In genomic region chr13:53151692-53152421, GRCh38 we compare ENCODE assay signal across 8 cellular contexts.
DNase-seq lines count a peak whose midpoint lies in the region; ATAC-seq and TF ChIP-seq lines count a peak whose summit lies in the region.

No MANE protein-coding gene starts in this region.

- H2AFZ ChIP-seq in Loucy (ENCODE audit: low read length): no peak overlapping the region

- H3K4me3 ChIP-seq in GM12865 (ENCODE audit: low read depth, low read length) (no peak overlapping the region), HEK293 (ENCODE audit: low read depth, low read length) (no peak overlapping the region), Loucy (ENCODE audit: low read length, poor library complexity, severe bottlenecking) (no peak overlapping the region), RWPE2 (ENCODE audit: severe bottlenecking) (no peak overlapping the region)

- no peak overlapping the region for H3K27ac ChIP-seq in HEK293 (ENCODE audit: extremely low read depth, low read depth, low read length)
- H3K27ac ChIP-seq in RWPE2 (ENCODE audit: poor library complexity, severe bottlenecking): no peak overlapping the region

- DNase-seq in AG08395 (ENCODE audit: low spot score) (peak; percentile 10), GM12865 (ENCODE audit: low read depth) (peak; percentile 91), RWPE2 (ENCODE audit: low spot score) (no peak), dermis blood vessel endothelial cell (peak; percentile 4), midbrain (lab: John Stamatoyannopoulos, UW) (peak; percentile 71), amniotic stem cell (lab: John Stamatoyannopoulos, UW) (no peak)

- CTCF ChIA-PET in HEK293 (lab: Yijun Ruan, JAX): interaction anchor here (0.5 to 2.1 kb wide), 36 partner anchors 8 to 534 kb away, joined by 3 to 33 read pairs (median 4); partner anchors contain the start of gene SUGT1

- H3K4me2 ChIP-seq in Loucy (ENCODE audit: low read depth, low read length, poor library complexity, severe bottlenecking): no peak overlapping the region

- H3K36me3 ChIP-seq in HEK293 (ENCODE audit: control insufficient read depth in 2 of 2, insufficient read depth in 1 of 2, low read length in 2 of 2): no peaks in the 10 kb centered on the region
- H3K36me3 ChIP-seq in Loucy (ENCODE audit: insufficient read depth, low read length): no peaks in the 10 kb centered on the region
- H3K36me3 ChIP-seq in RWPE2 (ENCODE audit: low read depth): no peaks in the 10 kb centered on the region

- POLR2A ChIA-PET in HEK293 (lab: Yijun Ruan, JAX): no interaction called here

- no peaks in the 10 kb centered on the region for H3F3A ChIP-seq in Loucy (ENCODE audit: low read depth)

- no peaks in the 10 kb centered on the region for H3K9me3 ChIP-seq in HEK293 (ENCODE audit: control insufficient read depth, insufficient read depth, low read depth, low read length)
- no peaks in the 10 kb centered on the region for H3K9me3 ChIP-seq in Loucy (ENCODE audit: insufficient read depth, low read depth, low read length)
- no peaks in the 10 kb centered on the region for H3K9me3 ChIP-seq in RWPE2 (ENCODE audit: severe bottlenecking)

- peak; percentile 95 for TF ChIP-seq CTCF in GM12865 (IDR thresholded peaks at IDR 0.05; ENCODE audit: insufficient read depth, low read depth, low read length, missing control alignments)
- peak; percentile 64; the same call in 1 of the 2 replicates for TF ChIP-seq CTCF in HEK293 (tag by site-specific recombination; IDR thresholded peaks at IDR 0.05)
- peak; percentile 99 for TF ChIP-seq CTCF in Loucy (conservative IDR thresholded peaks at IDR 0.05; ENCODE audit: low read length)
- TF ChIP-seq CTCF in RWPE2 (IDR thresholded peaks at IDR 0.05; ENCODE audit: poor library complexity, severe bottlenecking): peak; percentile 53

- H3K79me2 ChIP-seq in Loucy (ENCODE audit: insufficient read depth, low read length): no peaks in the 10 kb centered on the region

- H3K9me2 ChIP-seq in Loucy (replicated peaks; ENCODE audit: low read depth, low read length): no peaks in the 10 kb centered on the region

- H3K4me1 ChIP-seq in HEK293 (ENCODE audit: control insufficient read depth, insufficient read depth, low read length) (no peaks in the 10 kb centered on the region), Loucy (ENCODE audit: insufficient read depth, low read length, poor library complexity, severe bottlenecking) (no peaks in the 10 kb centered on the region), RWPE2 (ENCODE audit: insufficient read depth, poor library complexity, severe bottlenecking) (no peaks in the 10 kb centered on the region)

- H4K20me1 ChIP-seq in Loucy (ENCODE audit: insufficient read depth, low read length, poor library complexity, severe bottlenecking): no peaks in the 10 kb centered on the region

- H3K27me3 ChIP-seq in Loucy (ENCODE audit: insufficient read depth, low read length, poor library complexity, severe bottlenecking): no peaks in the 10 kb centered on the region
- no peaks in the 10 kb centered on the region for H3K27me3 ChIP-seq in RWPE2 (ENCODE audit: insufficient read depth, poor library complexity, severe bottlenecking)

- H3K9ac ChIP-seq in Loucy (ENCODE audit: low read depth, low read length, poor library complexity, severe bottlenecking): no peak overlapping the region

- ATAC-seq in RWPE2 (ENCODE audit: low read depth): no peak

TF ChIP-seq in HEK293, 187 proteins besides CTCF, POLR2A, EP300 and RAD21:
- TF ChIP-seq ZSCAN16 (tag by site-specific recombination; IDR thresholded peaks at IDR 0.05): no peak
- TF ChIP-seq, protein P1, sequence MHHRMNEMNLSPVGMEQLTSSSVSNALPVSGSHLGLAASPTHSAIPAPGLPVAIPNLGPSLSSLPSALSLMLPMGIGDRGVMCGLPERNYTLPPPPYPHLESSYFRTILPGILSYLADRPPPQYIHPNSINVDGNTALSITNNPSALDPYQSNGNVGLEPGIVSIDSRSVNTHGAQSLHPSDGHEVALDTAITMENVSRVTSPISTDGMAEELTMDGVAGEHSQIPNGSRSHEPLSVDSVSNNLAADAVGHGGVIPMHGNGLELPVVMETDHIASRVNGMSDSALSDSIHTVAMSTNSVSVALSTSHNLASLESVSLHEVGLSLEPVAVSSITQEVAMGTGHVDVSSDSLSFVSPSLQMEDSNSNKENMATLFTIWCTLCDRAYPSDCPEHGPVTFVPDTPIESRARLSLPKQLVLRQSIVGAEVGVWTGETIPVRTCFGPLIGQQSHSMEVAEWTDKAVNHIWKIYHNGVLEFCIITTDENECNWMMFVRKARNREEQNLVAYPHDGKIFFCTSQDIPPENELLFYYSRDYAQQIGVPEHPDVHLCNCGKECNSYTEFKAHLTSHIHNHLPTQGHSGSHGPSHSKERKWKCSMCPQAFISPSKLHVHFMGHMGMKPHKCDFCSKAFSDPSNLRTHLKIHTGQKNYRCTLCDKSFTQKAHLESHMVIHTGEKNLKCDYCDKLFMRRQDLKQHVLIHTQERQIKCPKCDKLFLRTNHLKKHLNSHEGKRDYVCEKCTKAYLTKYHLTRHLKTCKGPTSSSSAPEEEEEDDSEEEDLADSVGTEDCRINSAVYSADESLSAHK (tag by site-specific recombination; IDR thresholded peaks at IDR 0.05): no peak
- no peak for TF ChIP-seq ZFP37 (tag by site-specific recombination; IDR thresholded peaks at IDR 0.05)
- peak; percentile 77 for TF ChIP-seq ZNF654 (tag by site-specific recombination; IDR thresholded peaks at IDR 0.05; ENCODE audit: low read depth)
- no peak for TF ChIP-seq KLF7 (tag by site-specific recombination; IDR thresholded peaks at IDR 0.05; ENCODE audit: borderline replicate concordance)
- peak; percentile 79 for TF ChIP-seq SCRT2 (tag by site-specific recombination; IDR thresholded peaks at IDR 0.05)
- TF ChIP-seq ZNF549 (tag by site-specific recombination; IDR thresholded peaks at IDR 0.05): no peak
- no peak for TF ChIP-seq ZNF354C (tag by site-specific recombination; IDR thresholded peaks at IDR 0.05; ENCODE audit: borderline replicate concordance, low read depth)
- TF ChIP-seq REST (tag by site-specific recombination; IDR thresholded peaks at IDR 0.05): peak; percentile 45; the same call in 1 of the 2 replicates
- TF ChIP-seq ZBTB17 (tag by site-specific recombination; IDR thresholded peaks at IDR 0.05): peak; percentile 55
- TF ChIP-seq ZNF660 (tag by site-specific recombination; IDR thresholded peaks at IDR 0.05): no peak
- TF ChIP-seq ZNF223 (tag by site-specific recombination; IDR thresholded peaks at IDR 0.05): no peak

Comparison
In these comparisons a context has a peak if more than half of its experiments do, and no peak if none do; other contexts are left out.
1. DNase-seq: peak in AG08395 (single experiment), GM12865 (single experiment), dermis blood vessel endothelial cell (single experiment) and midbrain (single experiment); none in RWPE2 (single experiment) and amniotic stem cell (single experiment).
2. Peak in every context shown above with its lines, with median percentiles within 50 percentile points of each other: CTCF ChIP-seq.